In genomic region chr5:172641359-172642045, GRCh38 we compare ENCODE assay signal across 7 cellular contexts.
A peak's percentile ranks its signal among the peaks of the same experiment; 100 is the strongest.
DNase-seq lines count a peak whose midpoint lies in the region; ATAC-seq and TF ChIP-seq lines count a peak whose summit lies in the region.

No MANE protein-coding gene starts in this region.

- DNase-seq in LNCaP clone FGC (ENCODE audit: low read depth) (no peak), NCI-H2081 (lab: John Stamatoyannopoulos, UW) (no peak)
- no peak for DNase-seq in stimulated activated CD4-positive, alpha-beta T cell treated with anti-CD3 and anti-CD28 coated beads, Interleukin-4, amount 100 ng/mL, for 24 hours

- H3K4me3 ChIP-seq in LNCaP clone FGC (ENCODE audit: low read depth, low read length) (peak overlapping the region; percentile 73), mucosa of rectum (ENCODE audit: low read length in 2 of 2) (peak overlapping the region; percentile 63 to 69)

- H3K9me3 ChIP-seq in mucosa of rectum (ENCODE audit: control insufficient read depth in 2 of 2, low read length in 2 of 2) = no peaks in the 10 kb centered on the region

- ATAC-seq in GM19467 (IDR thresholded peaks at IDR 0.05; ENCODE audit: unreplicated experiment) = peak; percentile 31
- no peak for ATAC-seq in HG02610 (IDR thresholded peaks at IDR 0.05; ENCODE audit: unreplicated experiment)

- peak overlapping the region; percentile 79 to 83 for H3K27ac ChIP-seq in mucosa of rectum (ENCODE audit: low read depth in 2 of 2, low read length in 2 of 2)

- TF ChIP-seq CTCF in LNCaP clone FGC (IDR thresholded peaks at IDR 0.05; ENCODE audit: control insufficient read depth, extremely low read depth, insufficient read depth) = 0 out of 2 replicates have a peak, but pooled peaks have one; percentile 20

- H3K9me3 Mint-ChIP-seq in dendritic cell treated with granulocyte-macrophage colony-stimulating factor and Interleukin-4, amounts not matched to agents 40 ng/mL and 50 ng/mL, for 4 days = no peaks in the 10 kb centered on the region

- no peak overlapping the region for H3K27ac Mint-ChIP-seq in dendritic cell treated with granulocyte-macrophage colony-stimulating factor and Interleukin-4, amounts not matched to agents 40 ng/mL and 50 ng/mL, for 4 days

- H3K9ac ChIP-seq in mucosa of rectum (ENCODE audit: low read depth in 1 of 2, low read length in 2 of 2) = peak overlapping the region; percentile 72 to 91

- H3K27me3 Mint-ChIP-seq in dendritic cell treated with granulocyte-macrophage colony-stimulating factor and Interleukin-4, amounts not matched to agents 40 ng/mL and 50 ng/mL, for 4 days = peaks cover 41% of the 10 kb centered on the region

- peaks cover 40% of the 10 kb centered on the region for H3K4me1 Mint-ChIP-seq in dendritic cell treated with granulocyte-macrophage colony-stimulating factor and Interleukin-4, amounts not matched to agents 40 ng/mL and 50 ng/mL, for 4 days (ENCODE audit: low read depth)

- peaks cover 58 to 67% of the 10 kb centered on the region in 2 donors for H3K4me1 ChIP-seq in mucosa of rectum (ENCODE audit: control insufficient read depth in 2 of 2, insufficient read depth in 2 of 2, low read length in 2 of 2)

- H3K27me3 ChIP-seq in mucosa of rectum (ENCODE audit: control insufficient read depth in 2 of 2, insufficient read depth in 2 of 2, low read length in 2 of 2) = no peaks in the 10 kb centered on the region

- H3K4me3 Mint-ChIP-seq in dendritic cell treated with granulocyte-macrophage colony-stimulating factor and Interleukin-4, amounts not matched to agents 40 ng/mL and 50 ng/mL, for 4 days = peak overlapping the region; percentile 58

- H3K36me3 ChIP-seq in mucosa of rectum (ENCODE audit: control insufficient read depth in 2 of 2, insufficient read depth in 2 of 2, low read length in 2 of 2) = peaks cover 0 to 5% of the 10 kb centered on the region in 2 donors

- H3K36me3 Mint-ChIP-seq in dendritic cell treated with granulocyte-macrophage colony-stimulating factor and Interleukin-4, amounts not matched to agents 40 ng/mL and 50 ng/mL, for 4 days (ENCODE audit: low read depth) = no peaks in the 10 kb centered on the region

- intact Hi-C loops in dendritic cell treated with granulocyte-macrophage colony-stimulating factor and Interleukin-4, amounts not matched to agents 40 ng/mL and 50 ng/mL, for 4 days (cut with micrococcal nuclease) = no loop called here
